8 cellular contexts compared by ENCODE assay signal in genomic region chr17:18261146-18261515, GRCh38. TPM values are rescaled to one million over a fixed set of nuclear protein-coding genes. Genes with fewer than 3 reads are reported as not detected.
DNase-seq lines count a peak whose midpoint lies in the region; ATAC-seq and TF ChIP-seq lines count a peak whose summit lies in the region.

No MANE protein-coding gene starts in this region.

- H3K4me2 ChIP-seq in H9 (ENCODE audit: insufficient read depth, insufficient read length, low read length) (peak overlapping the region; percentile 26), SK-N-SH (peak overlapping the region; percentile 94)

- H3K9me3 ChIP-seq in H9 (ENCODE audit: control insufficient read depth, low read depth, low read length) (no peaks in the 10 kb centered on the region), SK-N-SH (no peaks in the 10 kb centered on the region)

- no peak overlapping the region for H2AK5ac ChIP-seq in H9 (ENCODE audit: insufficient read length, low read length)

- TF ChIP-seq RAD21 in SK-N-SH (IDR thresholded peaks at IDR 0.05; ENCODE audit: low read length): no peak

- H3K79me1 ChIP-seq in H9 (ENCODE audit: insufficient read depth, low read depth, low read length, poor library complexity, severe bottlenecking): no peaks in the 10 kb centered on the region

- peaks cover 12% of the 10 kb centered on the region for H3F3A ChIP-seq in SK-N-SH (replicated peaks; ENCODE audit: insufficient read depth)

- H4K8ac ChIP-seq in H9 (replicated peaks; ENCODE audit: insufficient read length, low read depth, low read length): no peak overlapping the region

- no peak overlapping the region for H3K4ac ChIP-seq in H9 (ENCODE audit: low read depth, low read length)

- H3K4me3 ChIP-seq in SK-N-SH (ENCODE audit: low read depth in 2 of 2, low read length in 1 of 2): peak overlapping the region; percentile 91 to 98

- H3K4me3 Mint-ChIP-seq in H9: peak overlapping the region; percentile 78 to 85
- peak overlapping the region; percentile 98 for H3K4me3 Mint-ChIP-seq in stimulated activated effector memory CD8-positive, alpha-beta T cell treated with anti-CD3 and anti-CD28 coated beads, Interleukin-12 subunit alpha, Interleukin-12 subunit beta, amount 100 ng/mL, for 72 hours

- CTCF ChIA-PET in SK-N-SH (lab: Yijun Ruan, JAX): interaction anchor here (0.6 to 1.6 kb wide), 2 partner anchors 13 to 39 kb away, joined by 3 to 4 read pairs; no protein-coding TSS in a partner anchor

- ATAC-seq in stimulated activated effector memory CD8-positive, alpha-beta T cell treated with anti-CD3 and anti-CD28 coated beads, Interleukin-12 subunit alpha, Interleukin-12 subunit beta, amount 100 ng/mL, for 72 hours: peak; percentile 46

- H3K9ac ChIP-seq in H9 (ENCODE audit: extremely low read depth, insufficient read length, low read length) (peak overlapping the region; percentile 66), SK-N-SH (peak overlapping the region; percentile 90)

- H3T11ph ChIP-seq in H9 (ENCODE audit: low read length): no peak overlapping the region

- H3K56ac ChIP-seq in H9 (ENCODE audit: insufficient read length, low read depth, low read length): no peak overlapping the region

- no peak overlapping the region for H2BK120ac ChIP-seq in H9 (ENCODE audit: low read depth, low read length, poor library complexity, severe bottlenecking)

- POLR2A ChIA-PET in SK-N-SH (lab: Yijun Ruan, JAX): no interaction called here

- peak overlapping the region; percentile 47 to 89 (median 52); a peak in 3 of 7 replicates for H3K27ac Mint-ChIP-seq in H9
- H3K27ac Mint-ChIP-seq in stimulated activated effector memory CD8-positive, alpha-beta T cell treated with anti-CD3 and anti-CD28 coated beads, Interleukin-12 subunit alpha, Interleukin-12 subunit beta, amount 100 ng/mL, for 72 hours: peak overlapping the region; percentile 87

- no peaks in the 10 kb centered on the region for H3K9me3 Mint-ChIP-seq in H9
- H3K9me3 Mint-ChIP-seq in stimulated activated effector memory CD8-positive, alpha-beta T cell treated with anti-CD3 and anti-CD28 coated beads, Interleukin-12 subunit alpha, Interleukin-12 subunit beta, amount 100 ng/mL, for 72 hours: no peaks in the 10 kb centered on the region

- H2BK5ac ChIP-seq in H9 (ENCODE audit: insufficient read length, low read length): no peak overlapping the region

- H3K79me2 ChIP-seq in H9 (ENCODE audit: insufficient read depth, low read length): no peaks in the 10 kb centered on the region; the same call in 1 of the 2 replicates
- H3K79me2 ChIP-seq in SK-N-SH (ENCODE audit: insufficient read depth): peaks cover 49% of the 10 kb centered on the region

- peaks cover 0 to 31% of the 10 kb centered on the region in 2 experiments for H3K36me3 ChIP-seq in SK-N-SH (replicated peaks in 1 of 2; ENCODE audit: control insufficient read depth in 1 of 2, insufficient read depth in 2 of 2, low read length in 1 of 2)

- in situ Hi-C loops in Caki2 (cut with HindIII; ENCODE audit: low pct_unique_long_range_greater_than_20kb, low sequenced_read_pairs): no loop called here

- H3K36me3 Mint-ChIP-seq in H9 (ENCODE audit: insufficient read depth in 1 of 3, low read depth in 3 of 3): peaks cover 4 to 23% (median 19%) of the 10 kb centered on the region in 3 experiments
- H3K36me3 Mint-ChIP-seq in stimulated activated effector memory CD8-positive, alpha-beta T cell treated with anti-CD3 and anti-CD28 coated beads, Interleukin-12 subunit alpha, Interleukin-12 subunit beta, amount 100 ng/mL, for 72 hours: peaks cover 20% of the 10 kb centered on the region

- TF ChIP-seq EP300 in SK-N-SH (IDR thresholded peaks at IDR 0.05; ENCODE audit: borderline replicate concordance in 1 of 2, low read depth in 1 of 2, low read length in 1 of 2): no peak

- H4K20me1 ChIP-seq in H9 (ENCODE audit: control insufficient read depth, insufficient read depth, insufficient read length) (no peaks in the 10 kb centered on the region), SK-N-SH (ENCODE audit: insufficient read depth) (peaks cover 16% of the 10 kb centered on the region)

- H3K27ac ChIP-seq in H9 (ENCODE audit: insufficient read length, low read depth, low read length) (no peak overlapping the region), SK-N-SH (ENCODE audit: low read depth in 2 of 2, low read length in 1 of 2) (peak overlapping the region; percentile 87 to 91), cingulate gyrus (ENCODE audit: low read depth, low read length) (peak overlapping the region; percentile 83)

- peak overlapping the region; percentile 15 for H3K18ac ChIP-seq in H9 (ENCODE audit: insufficient read length, low read depth, low read length)

- no peaks in the 10 kb centered on the region for H3K4me1 ChIP-seq in H9 (ENCODE audit: insufficient read depth, low read length)
- peaks cover 8 to 35% of the 10 kb centered on the region in 2 experiments; a peak in 2 of 4 replicates for H3K4me1 ChIP-seq in SK-N-SH (ENCODE audit: control insufficient read depth in 1 of 2, insufficient read depth in 2 of 2, low read depth in 1 of 2, low read length in 1 of 2)

- peaks cover 20 to 33% of the 10 kb centered on the region in 2 experiments for H3K4me1 Mint-ChIP-seq in H9
- H3K4me1 Mint-ChIP-seq in stimulated activated effector memory CD8-positive, alpha-beta T cell treated with anti-CD3 and anti-CD28 coated beads, Interleukin-12 subunit alpha, Interleukin-12 subunit beta, amount 100 ng/mL, for 72 hours: peaks cover 38% of the 10 kb centered on the region

- DNase-seq in Caki2 (ENCODE audit: low read depth) (peak; percentile 64), H9 (peak; percentile 68), SK-N-SH (peak; percentile 60), left kidney (ENCODE audit: low read depth, low spot score) (peak; percentile 60), NCI-H524 (lab: John Stamatoyannopoulos, UW) (no peak), NCI-H187 (lab: John Stamatoyannopoulos, UW) (no peak)
- DNase-seq in stimulated activated effector memory CD8-positive, alpha-beta T cell treated with anti-CD3 and anti-CD28 coated beads, Interleukin-12 subunit alpha, Interleukin-12 subunit beta, amount 100 ng/mL, for 72 hours (ENCODE audit: low spot score in 2 of 2): peak in 1 of 2 donors; percentile 33

- H3K23ac ChIP-seq in H9 (ENCODE audit: insufficient read length, low read depth, low read length): no peak overlapping the region

- 0 out of 2 replicates have a peak overlapping the region, but pooled peaks have one; percentile 55 for H3K14ac ChIP-seq in H9 (ENCODE audit: insufficient read depth, low read length)

- H4K5ac ChIP-seq in H9 (ENCODE audit: insufficient read length, low read depth, low read length): no peak overlapping the region

- H4K91ac ChIP-seq in H9 (ENCODE audit: insufficient read length, low read depth, low read length): no peak overlapping the region

- H2BK15ac ChIP-seq in H9 (ENCODE audit: low read depth, low read length): no peak overlapping the region

- WGBS in H9 (ENCODE audit: extremely low coverage, insufficient read length, low lambda C conversion rate): no CpG with 5 or more reads among the region's 16 CpGs
- WGBS in SK-N-SH (ENCODE audit: low lambda C conversion rate): 14% methylated on average over 11 of the region's 16 CpGs

- H2BK12ac ChIP-seq in H9 (ENCODE audit: insufficient read length, low read depth, low read length): no peak overlapping the region

- peaks cover 12% of the 10 kb centered on the region for H3K23me2 ChIP-seq in H9 (ENCODE audit: insufficient read length, low read depth, low read length, poor library complexity, severe bottlenecking)

- H3K9me2 ChIP-seq in SK-N-SH: no peaks in the 10 kb centered on the region

- H2AFZ ChIP-seq in H9 (ENCODE audit: low read length) (no peak overlapping the region), SK-N-SH (ENCODE audit: low read depth) (peak overlapping the region; percentile 94)

- TF ChIP-seq CTCF in H9 (conservative IDR thresholded peaks at IDR 0.05): no peak
- TF ChIP-seq CTCF in SK-N-SH (IDR thresholded peaks at IDR 0.05): no peak

- H3K27me3 Mint-ChIP-seq in H9 (ENCODE audit: low read depth): no peaks in the 10 kb centered on the region

- H2BK20ac ChIP-seq in H9 (ENCODE audit: low read depth, low read length, poor library complexity, severe bottlenecking): no peak overlapping the region

- no peaks in the 10 kb centered on the region for H3K27me3 ChIP-seq in H9 (ENCODE audit: insufficient read depth, low read length)
- H3K27me3 ChIP-seq in SK-N-SH (ENCODE audit: insufficient read depth): no peaks in the 10 kb centered on the region

RNA-seq across cellular contexts. Expression of gene MIEF2, which starts 0.7 kb away (rescaled TPM):
- 24.6 and 28.4 TPM in 2 replicates for total RNA-seq in Caki2 (2014; rRNA removed; shearing (Covaris generic); ENCODE audit: low replicate concordance)
- total RNA-seq in H9 (2021): 10.2 and 10.3 TPM in 2 replicates
- 12.7 and 16.8 TPM in 2 replicates for polyA plus RNA-seq in SK-N-SH (2012; rRNA removed)
- polyA plus RNA-seq in SK-N-SH (2012; cell fraction: cytosol; rRNA removed): 4.5 and 8.3 TPM in 2 replicates
- polyA plus RNA-seq in SK-N-SH (2012; cell fraction: nucleus; rRNA removed): 34.8 and 53.1 TPM in 2 replicates

RNA-seq across cellular contexts. Expression of gene FLII, which starts 2.6 kb away (rescaled TPM):
- total RNA-seq in Caki2 (2014; rRNA removed; shearing (Covaris generic); ENCODE audit: low replicate concordance): 313 and 353 TPM in 2 replicates
- total RNA-seq in H9 (2021): 298 and 314 TPM in 2 replicates
- 244 and 254 TPM in 2 replicates for polyA plus RNA-seq in SK-N-SH (2012; rRNA removed)
- 83.4 and 117 TPM in 2 replicates for polyA plus RNA-seq in SK-N-SH (2012; cell fraction: cytosol; rRNA removed)
- 1,164 and 1,190 TPM in 2 replicates for polyA plus RNA-seq in SK-N-SH (2012; cell fraction: nucleus; rRNA removed)

RNA-seq across cellular contexts. Expression of gene LLGL1, which starts 35.7 kb away (rescaled TPM):
- total RNA-seq in Caki2 (2014; rRNA removed; shearing (Covaris generic); ENCODE audit: low replicate concordance): 18.1 and 21.4 TPM in 2 replicates
- 65.0 and 66.2 TPM in 2 replicates for total RNA-seq in H9 (2021)
- polyA plus RNA-seq in SK-N-SH (2012; rRNA removed): 29.5 and 31.4 TPM in 2 replicates
- 10.7 and 20.6 TPM in 2 replicates for polyA plus RNA-seq in SK-N-SH (2012; cell fraction: cytosol; rRNA removed)
- 45.7 and 48.1 TPM in 2 replicates for polyA plus RNA-seq in SK-N-SH (2012; cell fraction: nucleus; rRNA removed)

RNA-seq across cellular contexts. Expression of gene TOP3A, which starts 53.7 kb away (rescaled TPM):
- 11.9 and 15.9 TPM in 2 replicates for total RNA-seq in Caki2 (2014; rRNA removed; shearing (Covaris generic); ENCODE audit: low replicate concordance)
- 63.3 and 68.7 TPM in 2 replicates for total RNA-seq in H9 (2021)
- polyA plus RNA-seq in SK-N-SH (2012; rRNA removed): 14.4 and 14.7 TPM in 2 replicates
- 10.9 and 11.6 TPM in 2 replicates for polyA plus RNA-seq in SK-N-SH (2012; cell fraction: cytosol; rRNA removed)
- polyA plus RNA-seq in SK-N-SH (2012; cell fraction: nucleus; rRNA removed): 35.2 and 36.3 TPM in 2 replicates

RNA-seq across cellular contexts. Expression of gene SMCR8, which starts 54.0 kb away (rescaled TPM):
- 7.0 and 9.7 TPM in 2 replicates for total RNA-seq in Caki2 (2014; rRNA removed; shearing (Covaris generic); ENCODE audit: low replicate concordance)
- 22.3 and 22.4 TPM in 2 replicates for total RNA-seq in H9 (2021)
- polyA plus RNA-seq in SK-N-SH (2012; rRNA removed): 5.6 and 6.2 TPM in 2 replicates
- 3.6 and 4.7 TPM in 2 replicates for polyA plus RNA-seq in SK-N-SH (2012; cell fraction: cytosol; rRNA removed)
- 8.2 and 10.4 TPM in 2 replicates for polyA plus RNA-seq in SK-N-SH (2012; cell fraction: nucleus; rRNA removed)

Comparison
In these comparisons a context has a peak if more than half of its experiments do, and no peak if none do; other contexts are left out.
1. DNase-seq: peak in Caki2 (single experiment), H9 (single experiment), SK-N-SH (single experiment) and left kidney (single experiment); none in NCI-H524 (0 of 2) and NCI-H187 (0 of 2).